ENCODE assay signal across 1 cellular context in genomic region chr6:16128759-16129622, GRCh38.
TF ChIP-seq lines count a peak whose summit lies in the region.

TSS of gene MYLIP (plus strand) at chr6:16129086. CDS start at chr6:16129323, 237 bp downstream.

TF ChIP-seq in HEK293, 187 proteins besides CTCF, POLR2A, EP300 and RAD21 (continued from another document and continues in another):
- peak; percentile 87 for TF ChIP-seq ZBTB26 (tag by site-specific recombination; optimal IDR thresholded peaks at IDR 0.05)
- TF ChIP-seq ZNF404 (tag by site-specific recombination; IDR thresholded peaks at IDR 0.05): no peak
- TF ChIP-seq ZXDB (tag by site-specific recombination; IDR thresholded peaks at IDR 0.05): peak; percentile 84
- peak; percentile 89; the same call in 1 of the 2 replicates for TF ChIP-seq ZNF747 (tag by site-specific recombination; IDR thresholded peaks at IDR 0.05)
- TF ChIP-seq, protein P1, sequence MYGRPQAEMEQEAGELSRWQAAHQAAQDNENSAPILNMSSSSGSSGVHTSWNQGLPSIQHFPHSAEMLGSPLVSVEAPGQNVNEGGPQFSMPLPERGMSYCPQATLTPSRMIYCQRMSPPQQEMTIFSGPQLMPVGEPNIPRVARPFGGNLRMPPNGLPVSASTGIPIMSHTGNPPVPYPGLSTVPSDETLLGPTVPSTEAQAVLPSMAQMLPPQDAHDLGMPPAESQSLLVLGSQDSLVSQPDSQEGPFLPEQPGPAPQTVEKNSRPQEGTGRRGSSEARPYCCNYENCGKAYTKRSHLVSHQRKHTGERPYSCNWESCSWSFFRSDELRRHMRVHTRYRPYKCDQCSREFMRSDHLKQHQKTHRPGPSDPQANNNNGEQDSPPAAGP (tag by site-specific recombination; IDR thresholded peaks at IDR 0.05): peak; percentile 85
- TF ChIP-seq ZNF768 (tag by site-specific recombination; IDR thresholded peaks at IDR 0.05): peak; percentile 17; the same call in 1 of the 2 replicates
- TF ChIP-seq SP3 (tag by site-specific recombination; IDR thresholded peaks at IDR 0.05): peak; percentile 86
- no peak for TF ChIP-seq ZNF558 (tag by site-specific recombination; IDR thresholded peaks at IDR 0.05)
- TF ChIP-seq ZNF146 (tag by site-specific recombination; IDR thresholded peaks at IDR 0.05): peak; percentile 54; the same call in 1 of the 2 replicates
- TF ChIP-seq ZNF571 (tag by site-specific recombination; IDR thresholded peaks at IDR 0.05): no peak
- no peak for TF ChIP-seq TSHZ1 (tag by site-specific recombination; IDR thresholded peaks at IDR 0.05; ENCODE audit: borderline replicate concordance)
- TF ChIP-seq ZNF549 (tag by site-specific recombination; IDR thresholded peaks at IDR 0.05): no peak
- TF ChIP-seq EGR2 (tag by site-specific recombination; IDR thresholded peaks at IDR 0.05; ENCODE audit: low read depth): peak; percentile 18; the same call in 1 of the 2 replicates
- TF ChIP-seq ZNF211 (tag by site-specific recombination; IDR thresholded peaks at IDR 0.05; ENCODE audit: low read depth): no peak
- TF ChIP-seq, protein P2, sequence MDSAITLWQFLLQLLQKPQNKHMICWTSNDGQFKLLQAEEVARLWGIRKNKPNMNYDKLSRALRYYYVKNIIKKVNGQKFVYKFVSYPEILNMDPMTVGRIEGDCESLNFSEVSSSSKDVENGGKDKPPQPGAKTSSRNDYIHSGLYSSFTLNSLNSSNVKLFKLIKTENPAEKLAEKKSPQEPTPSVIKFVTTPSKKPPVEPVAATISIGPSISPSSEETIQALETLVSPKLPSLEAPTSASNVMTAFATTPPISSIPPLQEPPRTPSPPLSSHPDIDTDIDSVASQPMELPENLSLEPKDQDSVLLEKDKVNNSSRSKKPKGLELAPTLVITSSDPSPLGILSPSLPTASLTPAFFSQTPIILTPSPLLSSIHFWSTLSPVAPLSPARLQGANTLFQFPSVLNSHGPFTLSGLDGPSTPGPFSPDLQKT (IDR thresholded peaks at IDR 0.05; ENCODE audit: borderline replicate concordance, low read depth, low read length): no peak
- TF ChIP-seq ZNF585B (tag by site-specific recombination; IDR thresholded peaks at IDR 0.05): no peak
- peak; percentile 94 for TF ChIP-seq ZNF837 (tag by site-specific recombination; IDR thresholded peaks at IDR 0.05)
- TF ChIP-seq KLF10 (tag by site-specific recombination; IDR thresholded peaks at IDR 0.05): peak; percentile 83; the same call in 1 of the 2 replicates
- TF ChIP-seq ZNF157 (tag by site-specific recombination; IDR thresholded peaks at IDR 0.05): 0 out of 2 replicates have a peak, but pooled peaks have one; percentile 41
- TF ChIP-seq ZNF2 (tag by site-specific recombination; IDR thresholded peaks at IDR 0.05): peak; percentile 71; the same call in 1 of the 2 replicates
- TF ChIP-seq, protein P3, sequence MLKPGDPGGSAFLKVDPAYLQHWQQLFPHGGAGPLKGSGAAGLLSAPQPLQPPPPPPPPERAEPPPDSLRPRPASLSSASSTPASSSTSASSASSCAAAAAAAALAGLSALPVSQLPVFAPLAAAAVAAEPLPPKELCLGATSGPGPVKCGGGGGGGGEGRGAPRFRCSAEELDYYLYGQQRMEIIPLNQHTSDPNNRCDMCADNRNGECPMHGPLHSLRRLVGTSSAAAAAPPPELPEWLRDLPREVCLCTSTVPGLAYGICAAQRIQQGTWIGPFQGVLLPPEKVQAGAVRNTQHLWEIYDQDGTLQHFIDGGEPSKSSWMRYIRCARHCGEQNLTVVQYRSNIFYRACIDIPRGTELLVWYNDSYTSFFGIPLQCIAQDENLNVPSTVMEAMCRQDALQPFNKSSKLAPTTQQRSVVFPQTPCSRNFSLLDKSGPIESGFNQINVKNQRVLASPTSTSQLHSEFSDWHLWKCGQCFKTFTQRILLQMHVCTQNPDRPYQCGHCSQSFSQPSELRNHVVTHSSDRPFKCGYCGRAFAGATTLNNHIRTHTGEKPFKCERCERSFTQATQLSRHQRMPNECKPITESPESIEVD (tag by site-specific recombination; IDR thresholded peaks at IDR 0.05): no peak
- TF ChIP-seq, protein P4, sequence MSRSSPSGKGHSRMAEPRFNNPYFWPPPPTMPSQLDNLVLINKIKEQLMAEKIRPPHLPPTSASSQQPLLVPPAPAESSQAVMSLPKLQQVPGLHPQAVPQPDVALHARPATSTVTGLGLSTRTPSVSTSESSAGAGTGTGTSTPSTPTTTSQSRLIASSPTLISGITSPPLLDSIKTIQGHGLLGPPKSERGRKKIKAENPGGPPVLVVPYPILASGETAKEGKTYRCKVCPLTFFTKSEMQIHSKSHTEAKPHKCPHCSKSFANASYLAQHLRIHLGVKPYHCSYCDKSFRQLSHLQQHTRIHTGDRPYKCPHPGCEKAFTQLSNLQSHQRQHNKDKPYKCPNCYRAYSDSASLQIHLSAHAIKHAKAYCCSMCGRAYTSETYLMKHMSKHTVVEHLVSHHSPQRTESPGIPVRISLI (tag by site-specific recombination; IDR thresholded peaks at IDR 0.05): no peak
- TF ChIP-seq ZNF26 (tag by site-specific recombination; IDR thresholded peaks at IDR 0.05): no peak
- TF ChIP-seq ZNF514 (tag by site-specific recombination; IDR thresholded peaks at IDR 0.05): no peak
- TF ChIP-seq ZNF202 (tag by site-specific recombination; IDR thresholded peaks at IDR 0.05; ENCODE audit: borderline replicate concordance): no peak
- TF ChIP-seq ZSCAN23 (tag by site-specific recombination; IDR thresholded peaks at IDR 0.05): 0 out of 2 replicates have a peak, but pooled peaks have one; percentile 29
- TF ChIP-seq KLF9 (tag by site-specific recombination; IDR thresholded peaks at IDR 0.05; ENCODE audit: low read depth): peak; percentile 94
- peak; percentile 68 for TF ChIP-seq ZFHX2 (tag by site-specific recombination; conservative IDR thresholded peaks at IDR 0.05)
- peak; percentile 60; the same call in 1 of the 2 replicates for TF ChIP-seq ZBTB10 (tag by site-specific recombination; IDR thresholded peaks at IDR 0.05)
- TF ChIP-seq ZNF426 (tag by site-specific recombination; IDR thresholded peaks at IDR 0.05): no peak
- TF ChIP-seq ZNF621 (tag by site-specific recombination; IDR thresholded peaks at IDR 0.05): no peak
- no peak for TF ChIP-seq ZNF776 (tag by site-specific recombination; IDR thresholded peaks at IDR 0.05; ENCODE audit: borderline replicate concordance)
- TF ChIP-seq RBAK (tag by site-specific recombination; IDR thresholded peaks at IDR 0.05): no peak
- peak; percentile 26; the same call in 1 of the 2 replicates for TF ChIP-seq ZBTB44 (tag by site-specific recombination; IDR thresholded peaks at IDR 0.05)
- TF ChIP-seq, protein P5, sequence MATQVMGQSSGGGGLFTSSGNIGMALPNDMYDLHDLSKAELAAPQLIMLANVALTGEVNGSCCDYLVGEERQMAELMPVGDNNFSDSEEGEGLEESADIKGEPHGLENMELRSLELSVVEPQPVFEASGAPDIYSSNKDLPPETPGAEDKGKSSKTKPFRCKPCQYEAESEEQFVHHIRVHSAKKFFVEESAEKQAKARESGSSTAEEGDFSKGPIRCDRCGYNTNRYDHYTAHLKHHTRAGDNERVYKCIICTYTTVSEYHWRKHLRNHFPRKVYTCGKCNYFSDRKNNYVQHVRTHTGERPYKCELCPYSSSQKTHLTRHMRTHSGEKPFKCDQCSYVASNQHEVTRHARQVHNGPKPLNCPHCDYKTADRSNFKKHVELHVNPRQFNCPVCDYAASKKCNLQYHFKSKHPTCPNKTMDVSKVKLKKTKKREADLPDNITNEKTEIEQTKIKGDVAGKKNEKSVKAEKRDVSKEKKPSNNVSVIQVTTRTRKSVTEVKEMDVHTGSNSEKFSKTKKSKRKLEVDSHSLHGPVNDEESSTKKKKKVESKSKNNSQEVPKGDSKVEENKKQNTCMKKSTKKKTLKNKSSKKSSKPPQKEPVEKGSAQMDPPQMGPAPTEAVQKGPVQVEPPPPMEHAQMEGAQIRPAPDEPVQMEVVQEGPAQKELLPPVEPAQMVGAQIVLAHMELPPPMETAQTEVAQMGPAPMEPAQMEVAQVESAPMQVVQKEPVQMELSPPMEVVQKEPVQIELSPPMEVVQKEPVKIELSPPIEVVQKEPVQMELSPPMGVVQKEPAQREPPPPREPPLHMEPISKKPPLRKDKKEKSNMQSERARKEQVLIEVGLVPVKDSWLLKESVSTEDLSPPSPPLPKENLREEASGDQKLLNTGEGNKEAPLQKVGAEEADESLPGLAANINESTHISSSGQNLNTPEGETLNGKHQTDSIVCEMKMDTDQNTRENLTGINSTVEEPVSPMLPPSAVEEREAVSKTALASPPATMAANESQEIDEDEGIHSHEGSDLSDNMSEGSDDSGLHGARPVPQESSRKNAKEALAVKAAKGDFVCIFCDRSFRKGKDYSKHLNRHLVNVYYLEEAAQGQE (tag by site-specific recombination; IDR thresholded peaks at IDR 0.05): peak; percentile 53; the same call in 1 of the 2 replicates
- no peak for TF ChIP-seq ZNF433 (tag by site-specific recombination; IDR thresholded peaks at IDR 0.05; ENCODE audit: low read depth)
- TF ChIP-seq BCL11A (tag by site-specific recombination; IDR thresholded peaks at IDR 0.05; ENCODE audit: low read depth): no peak
- peak; percentile 48; the same call in 1 of the 2 replicates for TF ChIP-seq KLF8 (tag by site-specific recombination; IDR thresholded peaks at IDR 0.05)
- TF ChIP-seq KLF16 (tag by site-specific recombination; IDR thresholded peaks at IDR 0.05): peak; percentile 94
- TF ChIP-seq OSR2 (tag by site-specific recombination; IDR thresholded peaks at IDR 0.05): 0 out of 2 replicates have a peak, but pooled peaks have one; percentile 7
- peak; percentile 71 for TF ChIP-seq IKZF3 (tag by site-specific recombination; IDR thresholded peaks at IDR 0.05)
- TF ChIP-seq ZNF510 (tag by site-specific recombination; IDR thresholded peaks at IDR 0.05; ENCODE audit: insufficient replicate concordance): no peak
